In genomic region chr17:61000911-61001310, GRCh38 we compare ENCODE assay signal across 9 cellular contexts.
DNase-seq lines count a peak whose midpoint lies in the region; ATAC-seq and TF ChIP-seq lines count a peak whose summit lies in the region.
"Had no signal": no experiment of that assay in that cellular context is flagged by ENCODE, and none has a peak within 500 bp of the region (broad histone marks: within the 10 kb centered on the region; RNA-seq: fewer than 3 reads in every experiment).

No MANE protein-coding gene starts in this region.

- peak; percentile 60 for TF ChIP-seq CTCF in fibroblast of villous mesenchyme (IDR thresholded peaks at IDR 0.05; ENCODE audit: insufficient read depth, low read depth, low read length)
- TF ChIP-seq CTCF in GM13976 (IDR thresholded peaks at IDR 0.05; ENCODE audit: borderline replicate concordance, control extremely low read depth, extremely low read depth, insufficient read depth, missing control alignments), result no peak

- no peaks in the 10 kb centered on the region for H3K4me1 ChIP-seq in GM23248 (ENCODE audit: insufficient read depth)

- WGBS in GM23248 (ENCODE audit: low coverage in 1 of 2, low lambda C conversion rate in 2 of 2, missing lambda C conversion rate in 2 of 2), 2 experiments, result 28 to 34% methylated on average over 2 of the region's 2 CpGs

- no peaks in the 10 kb centered on the region for H3K79me2 ChIP-seq in GM23248 (ENCODE audit: insufficient read depth)

- H3K9me3 ChIP-seq in GM23248 (ENCODE audit: low read depth), result no peaks in the 10 kb centered on the region

- peak; percentile 83 for ATAC-seq in SK-N-SH treated with all-trans-retinoic acid at 6 μM for 48 hours

- H3K27me3 ChIP-seq in GM23248 (replicated peaks; ENCODE audit: insufficient read depth), result no peaks in the 10 kb centered on the region

- H3K9ac ChIP-seq in GM23248, result no peak overlapping the region

- no peak overlapping the region for H3K4me2 ChIP-seq in GM23248 (ENCODE audit: unreplicated experiment)

- in situ Hi-C loops in GM23248 (cut with MboI), result no loop called here
- in situ Hi-C loops in GM13976 (cut with MboI; ENCODE audit: low sequenced_read_pairs, unreplicated experiment), result loop anchor here (25.0 kb wide), 1 partner anchor 361 kb away; no protein-coding TSS in a partner anchor

- H4K20me1 ChIP-seq in GM23248 (ENCODE audit: insufficient read depth), result no peaks in the 10 kb centered on the region

- no peaks in the 10 kb centered on the region for H3F3A ChIP-seq in GM23248 (ENCODE audit: insufficient read depth)

- H3K4me3 ChIP-seq in GM23248, result no peak overlapping the region
- no peak overlapping the region for H3K4me3 ChIP-seq in fibroblast of villous mesenchyme (ENCODE audit: low read depth, low read length)

- peak; percentile 31 for DNase-seq in A172 (ENCODE audit: low spot score)
- DNase-seq in GM23248, result peak; percentile 74
- peak; percentile 68 for DNase-seq in fibroblast of villous mesenchyme (ENCODE audit: low read depth)
- no peak for DNase-seq in GM13976 (ENCODE audit: low spot score)
- DNase-seq in HUDEP-2 (lab: John Stamatoyannopoulos, UW; ENCODE audit: unreplicated experiment in 76 of 76), result no peak
- DNase-seq in stimulated activated CD4-positive, alpha-beta T cell treated with anti-CD3 and anti-CD28 coated beads, Interleukin-1b, Interleukin-23, amount 100 ng/mL, for 48 hours, result no peak
- no peak for DNase-seq in NCI-H748 (lab: John Stamatoyannopoulos, UW; ENCODE audit: unreplicated experiment)
- DNase-seq: NCI-H1105 treated with DMSO at 0.1 percent for 48 hours had no signal

- no peaks in the 10 kb centered on the region for H3K9me2 ChIP-seq in GM23248 (ENCODE audit: insufficient read depth)

- no peak overlapping the region for H3K27ac ChIP-seq in GM23248

- no peak overlapping the region for H2AFZ ChIP-seq in GM23248

- H3K36me3 ChIP-seq in GM23248 (ENCODE audit: low read depth), result no peaks in the 10 kb centered on the region

TF ChIP-seq in SK-N-SH treated with all-trans-retinoic acid at 6 μM for 48 hours, 23 proteins besides CTCF, POLR2A, EP300 and RAD21:
- TF ChIP-seq ZNF8 (CRISPR knock-in tag; IDR thresholded peaks at IDR 0.05) (no peak), ZC3H10 (CRISPR knock-in tag; IDR thresholded peaks at IDR 0.05) (no peak), BACH2 (CRISPR knock-in tag; IDR thresholded peaks at IDR 0.05; ENCODE audit: borderline replicate concordance) (no peak), OSR1 (CRISPR knock-in tag; IDR thresholded peaks at IDR 0.05) (no peak)

Comparison
In these comparisons a context has a peak if more than half of its experiments do, and no peak if none do; other contexts are left out.
1. DNase-seq: peak in A172 (single experiment), GM23248 (single experiment) and fibroblast of villous mesenchyme (single experiment); none in GM13976 (single experiment), HUDEP-2 (0 of 76), stimulated activated CD4-positive, alpha-beta T cell treated with anti-CD3 and anti-CD28 coated beads, Interleukin-1b, Interleukin-23, amount 100 ng/mL, for 48 hours (single experiment) and NCI-H748 (single experiment).